16 cellular contexts compared by ENCODE assay signal in genomic region chr10:104117839-104118323, GRCh38. TPM values are rescaled to one million over a fixed set of nuclear protein-coding genes. Genes with fewer than 3 reads are reported as not detected.
A peak's percentile ranks its signal among the peaks of the same experiment; 100 is the strongest.
DNase-seq lines count a peak whose midpoint lies in the region; ATAC-seq and TF ChIP-seq lines count a peak whose summit lies in the region.
"Had no signal": no experiment of that assay in that cellular context is flagged by ENCODE, and none has a peak within 500 bp of the region (broad histone marks: within the 10 kb centered on the region; RNA-seq: fewer than 3 reads in every experiment).

No MANE protein-coding gene starts in this region.

- H3K9me3 ChIP-seq in RWPE2 (ENCODE audit: severe bottlenecking) = no peaks in the 10 kb centered on the region
- H3K9me3 ChIP-seq in transverse colon = no peaks in the 10 kb centered on the region
- H3K9me3 ChIP-seq: BLaER1, testis had no signal

- TF ChIP-seq EP300 in transverse colon (IDR thresholded peaks at IDR 0.05; ENCODE audit: low read depth) = no peak

- H3K36me3 Mint-ChIP-seq in endothelial cell (ENCODE audit: low read depth, unreplicated experiment) = no peaks in the 10 kb centered on the region
- H3K36me3 Mint-ChIP-seq: immature natural killer cell had no signal

- peaks cover 23% of the 10 kb centered on the region for H3K4me1 Mint-ChIP-seq in endothelial cell (ENCODE audit: unreplicated experiment)

- peak; percentile 73 for ATAC-seq in RWPE2 (ENCODE audit: low read depth)
- ATAC-seq in HG03159 (IDR thresholded peaks at IDR 0.05; ENCODE audit: unreplicated experiment) = no peak

- no peak for TF ChIP-seq POLR2A in transverse colon (IDR thresholded peaks at IDR 0.05)

- H3K27me3 Mint-ChIP-seq in endothelial cell (ENCODE audit: unreplicated experiment) = peaks cover 8% of the 10 kb centered on the region

- peak overlapping the region; percentile 57 for H3K27ac ChIP-seq in ACC112 (ENCODE audit: low read depth, low read length)
- peak overlapping the region; percentile 99 for H3K27ac ChIP-seq in RWPE2 (ENCODE audit: poor library complexity, severe bottlenecking)
- H3K27ac ChIP-seq in transverse colon = peak overlapping the region in 1 of 4 donors; percentile 39
- H3K27ac ChIP-seq: BLaER1, SK-N-MC, testis had no signal

- peaks cover 30% of the 10 kb centered on the region for H3K4me1 ChIP-seq in ACC112 (ENCODE audit: control insufficient read depth, insufficient read depth, low read length, unreplicated experiment)
- peaks cover 58% of the 10 kb centered on the region for H3K4me1 ChIP-seq in RWPE2 (ENCODE audit: insufficient read depth, poor library complexity, severe bottlenecking)
- H3K4me1 ChIP-seq in transverse colon = peaks cover 6 to 27% (median 11%) of the 10 kb centered on the region in 4 donors

- DNase-seq in HT1080 (ENCODE audit: low read depth) (peak; percentile 89), RWPE2 (ENCODE audit: low spot score) (peak; percentile 62), iris pigment epithelial cell (ENCODE audit: low read depth) (peak; percentile 68), transverse colon (no peak), endothelial cell (ENCODE audit: low spot score) (no peak), NCI-H524 treated with DMSO at 0.1 percent for 48 hours (lab: John Stamatoyannopoulos, UW) (no peak)
- DNase-seq: activated naive CD4-positive, alpha-beta T cell treated with anti-CD3 and anti-CD28 coated beads, Interleukin-2, amount 50 U/mL, for 16 hours; endodermal cell; HCEC 1CT; immature natural killer cell; testis had no signal

- no peaks in the 10 kb centered on the region for H3K27me3 ChIP-seq in ACC112 (ENCODE audit: insufficient read depth, low read length)
- H3K27me3 ChIP-seq in RWPE2 (ENCODE audit: insufficient read depth, poor library complexity, severe bottlenecking) = no peaks in the 10 kb centered on the region
- no peaks in the 10 kb centered on the region for H3K27me3 ChIP-seq in transverse colon
- H3K27me3 ChIP-seq: BLaER1, testis had no signal

- TF ChIP-seq CTCF in RWPE2 (IDR thresholded peaks at IDR 0.05; ENCODE audit: poor library complexity, severe bottlenecking) (no peak), transverse colon (IDR thresholded peaks at IDR 0.05) (no peak), endothelial cell (IDR thresholded peaks at IDR 0.05; ENCODE audit: unreplicated experiment) (no peak)

- H3K27ac Mint-ChIP-seq in endothelial cell (ENCODE audit: unreplicated experiment) = no peak overlapping the region
- H3K27ac Mint-ChIP-seq: endodermal cell, immature natural killer cell had no signal

- H3K4me3 Mint-ChIP-seq in endothelial cell (ENCODE audit: unreplicated experiment) = no peak overlapping the region
- H3K4me3 Mint-ChIP-seq: endodermal cell, immature natural killer cell had no signal

- intact Hi-C loops in transverse colon (cut with DNase I; ENCODE audit: low total_unique reads) = loop anchor here (10.0 kb wide), 1 partner anchor 233 kb away; no protein-coding TSS in a partner anchor

- no peaks in the 10 kb centered on the region for H3K9me3 Mint-ChIP-seq in endothelial cell (ENCODE audit: unreplicated experiment)
- H3K9me3 Mint-ChIP-seq: endodermal cell, immature natural killer cell had no signal

- H3K4me3 ChIP-seq in ACC112 (ENCODE audit: low read depth, low read length) (no peak overlapping the region), RWPE2 (ENCODE audit: severe bottlenecking) (no peak overlapping the region), transverse colon (no peak overlapping the region)
- H3K4me3 ChIP-seq: BLaER1, SK-N-MC, testis had no signal

- WGBS in transverse colon (ENCODE audit: low coverage in 1 of 2), 2 donors = 76 to 96% methylated on average over 4 of the region's 4 CpGs

- H3K36me3 ChIP-seq in ACC112 (ENCODE audit: insufficient read depth, low read length) (no peaks in the 10 kb centered on the region), RWPE2 (ENCODE audit: low read depth) (peaks cover under 1% of the 10 kb centered on the region; the same call in 1 of the 2 replicates), transverse colon (no peaks in the 10 kb centered on the region)
- H3K36me3 ChIP-seq: BLaER1 had no signal

- peaks cover 3% of the 10 kb centered on the region for H3K79me2 ChIP-seq in ACC112 (ENCODE audit: control insufficient read depth, insufficient read depth, low read length, unreplicated experiment)

- no peak overlapping the region for H2AFZ ChIP-seq in ACC112 (ENCODE audit: low read length, unreplicated experiment)

- in situ Hi-C loops in transverse colon (cut with MboI; ENCODE audit: low pct_ligation_motif_present in 1 of 4, low pct_unique_long_range_greater_than_20kb in 1 of 4, low sequenced_read_pairs in 3 of 4) = no loop called here

RNA-seq across cellular contexts. Expression of gene SFR1, which starts 4.1 kb away (rescaled TPM):
- total RNA-seq in HT1080 (2014; rRNA removed; shearing (Covaris generic)) = 16.3 and 17.3 TPM in 2 replicates
- 23.8 and 26.4 TPM in 2 replicates for polyA plus RNA-seq in HT1080 (2015; cell fraction: cytosol; rRNA removed)
- 22.2 and 25.8 TPM in 2 replicates for polyA plus RNA-seq in HT1080 (2015; cell fraction: nucleus; rRNA removed)
- total RNA-seq in transverse colon = 1 to 10 TPM in 3 of 4 donors, not detected in 1; 4.0 TPM
- 8.8 TPM for total RNA-seq in endothelial cell (ENCODE audit: unreplicated experiment)

RNA-seq across cellular contexts. Expression of gene COL17A1, which starts 32.2 kb away (rescaled TPM):
- total RNA-seq in HT1080 (2014; rRNA removed; shearing (Covaris generic)) = 14.2 and 17.7 TPM in 2 replicates
- polyA plus RNA-seq in HT1080 (2015; cell fraction: cytosol; rRNA removed) = 9.4 and 10.8 TPM in 2 replicates
- polyA plus RNA-seq in HT1080 (2015; cell fraction: nucleus; rRNA removed) = 33.2 and 35.9 TPM in 2 replicates
- total RNA-seq in transverse colon = 100 to 1,000 TPM in 3 of 4 donors, 10 to 100 TPM in 1; 36.0 to 181 (median 173) TPM
- total RNA-seq in endothelial cell (ENCODE audit: unreplicated experiment) = 4.2 TPM
- total RNA-seq: osteocyte had no signal
- polyA plus RNA-seq: immature natural killer cell had no signal

Comparison
In these comparisons a context has a peak if more than half of its experiments do, and no peak if none do; other contexts are left out.
1. DNase-seq: peak in HT1080 (single experiment), RWPE2 (single experiment) and iris pigment epithelial cell (single experiment); none in transverse colon (single experiment), endothelial cell (single experiment) and NCI-H524 treated with DMSO at 0.1 percent for 48 hours (single experiment).